In genomic region chr20:53589341-53590065, GRCh38 we compare ENCODE assay signal across 8 cellular contexts. TPM values are rescaled to one million over a fixed set of nuclear protein-coding genes. Genes with fewer than 3 reads are reported as not detected.
A peak's percentile ranks its signal among the peaks of the same experiment; 100 is the strongest.
DNase-seq lines count a peak whose midpoint lies in the region; ATAC-seq and TF ChIP-seq lines count a peak whose summit lies in the region.
"Not testable (repeated sequence)": the region's sequence is repeated elsewhere in the genome, so short reads cannot be mapped to it uniquely, and the experiment has no call there.

No MANE protein-coding gene starts in this region.

- peaks cover 85% of the 10 kb centered on the region for H3K79me2 ChIP-seq in hepatocyte

- H3K4me1 ChIP-seq in HUES6 (ENCODE audit: control insufficient read depth, insufficient read depth, low read length) (peaks cover 38% of the 10 kb centered on the region), RWPE2 (ENCODE audit: insufficient read depth, poor library complexity, severe bottlenecking) (peaks cover 49% of the 10 kb centered on the region), hepatocyte (ENCODE audit: insufficient read depth) (peaks cover 37% of the 10 kb centered on the region)

- H3K9me2 ChIP-seq in hepatocyte (replicated peaks; ENCODE audit: insufficient read depth): not testable (repeated sequence)

- WGBS in hepatocyte (ENCODE audit: low lambda C conversion rate, missing lambda C conversion rate): 15% methylated on average over 12 of the region's 12 CpGs

- H3K4me3 ChIP-seq in HUES6 (ENCODE audit: low read depth, low read length): peak overlapping the region; percentile 49
- peak overlapping the region; percentile 1 for H3K4me3 ChIP-seq in RWPE2 (ENCODE audit: severe bottlenecking)
- not testable (repeated sequence) for H3K4me3 ChIP-seq in hepatocyte

- not testable (repeated sequence) for H3K36me3 Mint-ChIP-seq in activated T-cell treated with anti-CD3 and anti-CD28 coated beads, Interleukin-2, amount 50 U/mL, for 4 hours (ENCODE audit: insufficient read depth); nephron (ENCODE audit: low read depth)
- H3K36me3 Mint-ChIP-seq in dendritic cell treated with granulocyte-macrophage colony-stimulating factor and Interleukin-4, amounts not matched to agents 40 ng/mL and 50 ng/mL, for 4 days (ENCODE audit: low read depth): peaks cover 63% of the 10 kb centered on the region

- not testable (repeated sequence) for H3K36me3 ChIP-seq in HUES6 (ENCODE audit: control insufficient read depth, insufficient read depth, low read length); hepatocyte (replicated peaks; ENCODE audit: insufficient read depth, low read depth)
- peaks cover 11% of the 10 kb centered on the region for H3K36me3 ChIP-seq in RWPE2 (ENCODE audit: low read depth)

- H4K20me1 ChIP-seq in hepatocyte (ENCODE audit: insufficient read depth, poor library complexity, severe bottlenecking): not testable (repeated sequence)

- peaks cover 52% of the 10 kb centered on the region for H3K4me1 Mint-ChIP-seq in activated T-cell treated with anti-CD3 and anti-CD28 coated beads, Interleukin-2, amount 50 U/mL, for 4 hours (ENCODE audit: low read depth)
- H3K4me1 Mint-ChIP-seq in dendritic cell treated with granulocyte-macrophage colony-stimulating factor and Interleukin-4, amounts not matched to agents 40 ng/mL and 50 ng/mL, for 4 days (ENCODE audit: low read depth): peaks cover 28% of the 10 kb centered on the region
- H3K4me1 Mint-ChIP-seq in nephron: peaks cover 55% of the 10 kb centered on the region
- peaks cover 38% of the 10 kb centered on the region for H3K4me1 Mint-ChIP-seq in stimulated activated naive CD8-positive, alpha-beta T cell treated with anti-CD3 and anti-CD28 coated beads, Interleukin-15, amount 100 ng/mL, for 72 hours

- H3K9ac ChIP-seq in HUES6 (ENCODE audit: low read length): peak overlapping the region; percentile 62

- TF ChIP-seq CTCF in RWPE2 (IDR thresholded peaks at IDR 0.05; ENCODE audit: poor library complexity, severe bottlenecking); hepatocyte (IDR thresholded peaks at IDR 0.05; ENCODE audit: poor library complexity); nephron (IDR thresholded peaks at IDR 0.05; ENCODE audit: unreplicated experiment in 3 of 3): not testable (repeated sequence)

- peak overlapping the region; percentile 95 for H3K4me3 Mint-ChIP-seq in activated T-cell treated with anti-CD3 and anti-CD28 coated beads, Interleukin-2, amount 50 U/mL, for 4 hours
- peak overlapping the region; percentile 81 for H3K4me3 Mint-ChIP-seq in dendritic cell treated with granulocyte-macrophage colony-stimulating factor and Interleukin-4, amounts not matched to agents 40 ng/mL and 50 ng/mL, for 4 days
- peak overlapping the region; percentile 90 to 99 (median 95) for H3K4me3 Mint-ChIP-seq in nephron
- H3K4me3 Mint-ChIP-seq in stimulated activated naive CD8-positive, alpha-beta T cell treated with anti-CD3 and anti-CD28 coated beads, Interleukin-15, amount 100 ng/mL, for 72 hours: peak overlapping the region; percentile 80 to 87

- peak overlapping the region; percentile 93 for H3K27ac ChIP-seq in HUES6 (ENCODE audit: low read depth, low read length)
- peak overlapping the region; percentile 91 for H3K27ac ChIP-seq in RWPE2 (ENCODE audit: poor library complexity, severe bottlenecking)
- H3K27ac ChIP-seq in hepatocyte: peak overlapping the region; percentile 82

- H3K9me3 Mint-ChIP-seq in activated T-cell treated with anti-CD3 and anti-CD28 coated beads, Interleukin-2, amount 50 U/mL, for 4 hours; dendritic cell treated with granulocyte-macrophage colony-stimulating factor and Interleukin-4, amounts not matched to agents 40 ng/mL and 50 ng/mL, for 4 days; nephron; stimulated activated naive CD8-positive, alpha-beta T cell treated with anti-CD3 and anti-CD28 coated beads, Interleukin-15, amount 100 ng/mL, for 72 hours: not testable (repeated sequence)

- H2AFZ ChIP-seq in hepatocyte: not testable (repeated sequence)

- not testable (repeated sequence) for H3K27me3 ChIP-seq in HUES6 (ENCODE audit: control insufficient read depth, insufficient read depth, low read length); RWPE2 (ENCODE audit: insufficient read depth, poor library complexity, severe bottlenecking); hepatocyte

- not testable (repeated sequence) for ATAC-seq in RWPE2 (ENCODE audit: low read depth); activated T-cell treated with anti-CD3 and anti-CD28 coated beads, Interleukin-2, amount 50 U/mL, for 4 hours; stimulated activated naive CD8-positive, alpha-beta T cell treated with anti-CD3 and anti-CD28 coated beads, Interleukin-15, amount 100 ng/mL, for 72 hours

- H3K4me2 ChIP-seq in hepatocyte: peak overlapping the region; percentile 91

- not testable (repeated sequence) for H3K27me3 Mint-ChIP-seq in activated T-cell treated with anti-CD3 and anti-CD28 coated beads, Interleukin-2, amount 50 U/mL, for 4 hours (ENCODE audit: low read depth); dendritic cell treated with granulocyte-macrophage colony-stimulating factor and Interleukin-4, amounts not matched to agents 40 ng/mL and 50 ng/mL, for 4 days; nephron (ENCODE audit: low read depth); stimulated activated naive CD8-positive, alpha-beta T cell treated with anti-CD3 and anti-CD28 coated beads, Interleukin-15, amount 100 ng/mL, for 72 hours

- peak; percentile 57 for DNase-seq in CD1c-positive myeloid dendritic cell (ENCODE audit: extremely low spot score)
- not testable (repeated sequence) for DNase-seq in RWPE2 (ENCODE audit: low spot score); activated T-cell treated with anti-CD3 and anti-CD28 coated beads, Interleukin-2, amount 50 U/mL, for 4 hours; hepatocyte (ENCODE audit: low spot score); stimulated activated naive CD8-positive, alpha-beta T cell treated with anti-CD3 and anti-CD28 coated beads, Interleukin-15, amount 100 ng/mL, for 72 hours

- not testable (repeated sequence) for H3K9me3 ChIP-seq in HUES6 (ENCODE audit: control insufficient read depth, insufficient read depth, low read depth, low read length); RWPE2 (ENCODE audit: severe bottlenecking); hepatocyte (ENCODE audit: low read depth)

- peak overlapping the region; percentile 95 for H3K27ac Mint-ChIP-seq in dendritic cell treated with granulocyte-macrophage colony-stimulating factor and Interleukin-4, amounts not matched to agents 40 ng/mL and 50 ng/mL, for 4 days
- H3K27ac Mint-ChIP-seq in nephron: peak overlapping the region; percentile 98 to 99 (median 99)
- H3K27ac Mint-ChIP-seq in stimulated activated naive CD8-positive, alpha-beta T cell treated with anti-CD3 and anti-CD28 coated beads, Interleukin-15, amount 100 ng/mL, for 72 hours: peak overlapping the region; percentile 92 to 95

- intact Hi-C loops in dendritic cell treated with granulocyte-macrophage colony-stimulating factor and Interleukin-4, amounts not matched to agents 40 ng/mL and 50 ng/mL, for 4 days (cut with micrococcal nuclease): loop anchor here (5.0 kb wide), 3 partner anchors 53 to 118 kb away; no protein-coding TSS in a partner anchor

RNA-seq across cellular contexts. Expression of gene ZNF217, which starts 4.1 kb away (rescaled TPM):
- total RNA-seq in activated T-cell treated with anti-CD3 and anti-CD28 coated beads, Interleukin-2, amount 50 U/mL, for 4 hours: 10 to 100 TPM; 25.9 to 27.8 (median 26.4) TPM
- total RNA-seq in hepatocyte: 32.4 and 39.9 TPM in 2 replicates
- polyA plus RNA-seq in hepatocyte: 4.7 and 6.6 TPM in 2 replicates
